ENCODE assay signal across 1 cellular context in the genomic region with DNA sequence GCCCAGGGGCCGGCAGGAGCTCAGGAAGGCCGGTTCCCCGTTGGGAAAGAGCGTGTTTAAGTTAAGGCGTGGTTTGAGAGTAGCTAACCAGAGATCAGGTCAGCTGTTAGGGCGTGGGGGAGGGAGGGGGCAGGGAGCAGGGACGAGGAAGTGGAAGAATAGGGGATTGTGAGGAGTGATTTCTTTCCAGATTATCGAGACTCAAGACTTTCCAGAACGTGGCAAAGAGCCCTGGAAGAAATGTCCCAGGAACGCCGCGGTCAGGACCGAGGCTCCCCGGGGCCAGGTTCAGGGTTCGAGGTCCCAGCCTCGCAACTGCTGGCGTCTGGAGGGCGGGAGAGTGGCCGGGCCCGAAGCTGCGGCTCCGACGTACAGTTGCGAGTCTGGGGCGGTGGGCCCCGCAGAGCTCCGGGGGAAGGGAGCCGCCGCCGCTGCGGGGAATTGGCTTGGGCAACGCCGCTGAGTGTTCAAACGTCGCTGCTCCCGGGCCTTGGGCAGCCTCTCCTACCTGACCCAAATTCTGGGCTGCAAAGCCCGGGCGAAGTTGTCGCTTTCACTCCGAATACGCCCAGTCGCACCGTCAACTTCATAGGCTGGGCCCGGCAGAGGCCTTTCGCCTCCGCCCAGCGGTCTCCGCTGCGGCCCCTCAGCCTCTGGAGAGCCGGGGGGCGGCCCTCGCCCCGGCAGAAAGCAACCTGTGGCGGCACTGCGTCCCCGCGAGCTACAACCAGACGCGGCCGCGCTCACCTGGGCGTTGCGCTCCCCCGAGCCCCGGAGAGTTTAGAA.
TF ChIP-seq lines count a peak whose summit lies in the region.

No MANE protein-coding gene starts in this region.

TF ChIP-seq in IMR-90, 13 proteins besides CTCF, POLR2A, EP300 and RAD21 (continued from another document):
- TF ChIP-seq, protein P1, sequence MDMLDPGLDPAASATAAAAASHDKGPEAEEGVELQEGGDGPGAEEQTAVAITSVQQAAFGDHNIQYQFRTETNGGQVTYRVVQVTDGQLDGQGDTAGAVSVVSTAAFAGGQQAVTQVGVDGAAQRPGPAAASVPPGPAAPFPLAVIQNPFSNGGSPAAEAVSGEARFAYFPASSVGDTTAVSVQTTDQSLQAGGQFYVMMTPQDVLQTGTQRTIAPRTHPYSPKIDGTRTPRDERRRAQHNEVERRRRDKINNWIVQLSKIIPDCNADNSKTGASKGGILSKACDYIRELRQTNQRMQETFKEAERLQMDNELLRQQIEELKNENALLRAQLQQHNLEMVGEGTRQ (IDR thresholded peaks at IDR 0.05; ENCODE audit: low read depth, low read length), result no peak
- no peak for TF ChIP-seq FOS (IDR thresholded peaks at IDR 0.05; ENCODE audit: low read depth, low read length)
- no peak for TF ChIP-seq CHD1 (IDR thresholded peaks at IDR 0.05; ENCODE audit: low read depth, low read length)
